8 cellular contexts compared by ENCODE assay signal in the genomic region with DNA sequence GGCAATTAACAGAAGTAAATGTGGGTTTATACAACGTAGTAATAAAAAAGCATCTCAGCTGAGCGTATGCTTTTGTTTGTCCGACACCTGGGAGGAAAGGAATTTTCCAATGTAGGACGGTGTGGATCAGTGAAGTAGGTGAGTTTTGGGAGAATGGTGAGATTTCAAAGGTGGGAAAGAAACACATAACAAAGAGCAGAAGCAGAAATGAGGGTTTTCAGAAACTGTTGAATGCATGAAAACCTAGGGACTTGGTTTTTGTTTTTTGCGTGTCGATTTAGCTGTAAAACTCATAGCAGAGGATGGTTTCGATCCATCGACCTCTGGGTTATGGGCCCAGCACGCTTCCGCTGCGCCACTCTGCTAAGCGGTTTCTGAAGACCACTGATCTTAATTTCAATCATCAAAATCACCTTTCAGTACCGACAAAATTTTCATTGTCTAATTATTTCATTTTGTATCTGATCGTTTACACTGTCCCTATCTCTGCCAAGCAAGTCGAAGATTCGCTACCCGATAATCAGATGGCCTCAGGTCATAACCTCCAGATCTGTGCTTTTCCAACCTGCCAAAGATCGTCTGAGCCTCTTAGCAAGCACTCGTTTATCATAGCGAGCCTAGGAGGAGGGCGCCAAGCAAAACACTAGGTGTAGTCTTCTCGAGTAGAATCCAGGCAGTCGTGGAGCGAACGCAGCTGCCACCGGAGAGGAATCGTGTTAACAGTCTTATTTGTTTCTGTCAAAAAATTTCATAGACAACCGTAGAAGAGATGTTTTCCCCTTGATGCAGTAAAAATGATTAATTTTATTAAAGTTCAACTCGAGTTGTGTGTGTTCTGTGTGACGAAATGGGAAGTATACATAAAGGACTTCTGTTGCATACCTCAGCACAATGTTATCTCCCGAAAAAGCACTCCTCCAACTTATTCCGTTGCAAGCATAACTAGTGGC. TPM values are rescaled to one million over a fixed set of nuclear protein-coding genes. Genes with fewer than 3 reads are reported as not detected.
DNase-seq lines count a peak whose midpoint lies in the region; ATAC-seq and TF ChIP-seq lines count a peak whose summit lies in the region.

No MANE protein-coding gene starts in this region.

- WGBS in trophoblast cell (ENCODE audit: extremely low coverage, insufficient coverage, insufficient read length): no CpG with 5 or more reads among the region's 32 CpGs

- H4K12ac ChIP-seq in trophoblast cell (ENCODE audit: low read depth, low read length): no peak overlapping the region

- no peak overlapping the region for H4K91ac ChIP-seq in trophoblast cell (ENCODE audit: low read depth, low read length)

- H3K79me2 ChIP-seq in trophoblast cell (ENCODE audit: control insufficient read depth, insufficient read depth, low read length, poor library complexity): no peaks in the 10 kb centered on the region

- H3K27me3 ChIP-seq in trophoblast cell (ENCODE audit: insufficient read depth, low read length): no peaks in the 10 kb centered on the region

- H3K4me1 Mint-ChIP-seq in activated CD4-positive, alpha-beta T cell treated with anti-CD3 and anti-CD28 coated beads, Interleukin-2, amount 10 ng/mL, durations not matched to agents 24 days and 14 days: peaks cover 7% of the 10 kb centered on the region
- H3K4me1 Mint-ChIP-seq in endothelial cell (ENCODE audit: unreplicated experiment): peaks cover 7% of the 10 kb centered on the region

- no peak overlapping the region for H2BK5ac ChIP-seq in trophoblast cell (ENCODE audit: low read depth, low read length, poor library complexity)

- no peaks in the 10 kb centered on the region for H3K4me1 ChIP-seq in trophoblast cell (ENCODE audit: control insufficient read depth in 1 of 2, insufficient read depth in 2 of 2, low read length in 2 of 2)

- H3K9me3 Mint-ChIP-seq in activated CD4-positive, alpha-beta T cell treated with anti-CD3 and anti-CD28 coated beads, Interleukin-2, amount 10 ng/mL, durations not matched to agents 24 days and 14 days: peaks cover 5% of the 10 kb centered on the region
- H3K9me3 Mint-ChIP-seq in endothelial cell (ENCODE audit: unreplicated experiment): no peaks in the 10 kb centered on the region

- no peak overlapping the region for H2BK120ac ChIP-seq in trophoblast cell (ENCODE audit: insufficient read depth, low read length, poor library complexity)

- H3K9ac ChIP-seq in trophoblast cell (ENCODE audit: low read length): no peak overlapping the region

- intact Hi-C loops in activated CD4-positive, alpha-beta T cell treated with anti-CD3 and anti-CD28 coated beads, Interleukin-2, amount 10 ng/mL, durations not matched to agents 24 days and 14 days (cut with micrococcal nuclease): loop anchor here (2.0 kb wide), 1 partner anchor 20 kb away; a partner anchor contains a TSS

- H3K27ac ChIP-seq in trophoblast cell (ENCODE audit: low read depth, low read length): no peak overlapping the region

- H3K23ac ChIP-seq in trophoblast cell (ENCODE audit: low read length): no peak overlapping the region

- H2AK5ac ChIP-seq in trophoblast cell (ENCODE audit: low read length): no peak overlapping the region

- H3K4me3 Mint-ChIP-seq in activated CD4-positive, alpha-beta T cell treated with anti-CD3 and anti-CD28 coated beads, Interleukin-2, amount 10 ng/mL, durations not matched to agents 24 days and 14 days: peak overlapping the region; percentile 75
- H3K4me3 Mint-ChIP-seq in endothelial cell (ENCODE audit: unreplicated experiment): peak overlapping the region; percentile 95

- H3K4me3 ChIP-seq in trophoblast cell (ENCODE audit: low read depth, low read length): peak overlapping the region; percentile 72

- peak; percentile 57 for DNase-seq in GM10266 (ENCODE audit: extremely low spot score)
- DNase-seq in NCI-H146 treated with DMSO at 0.1 percent for 48 hours (lab: John Stamatoyannopoulos, UW; ENCODE audit: unreplicated experiment): peak; percentile 54
- DNase-seq in activated CD4-positive, alpha-beta T cell treated with anti-CD3 and anti-CD28 coated beads, Interleukin-2, amount 10 ng/mL, durations not matched to agents 24 days and 14 days: peak; percentile 70
- DNase-seq in endothelial cell (ENCODE audit: low spot score): peak; percentile 48
- DNase-seq in trophoblast cell: peak; percentile 44 to 72

- H3K27ac Mint-ChIP-seq in activated CD4-positive, alpha-beta T cell treated with anti-CD3 and anti-CD28 coated beads, Interleukin-2, amount 10 ng/mL, durations not matched to agents 24 days and 14 days: peak overlapping the region; percentile 35
- peak overlapping the region; percentile 89 for H3K27ac Mint-ChIP-seq in endothelial cell (ENCODE audit: unreplicated experiment)

- no peak overlapping the region for H2AFZ ChIP-seq in trophoblast cell (ENCODE audit: insufficient read depth, low read length, poor library complexity)

- ATAC-seq in GM21528 (IDR thresholded peaks at IDR 0.05; ENCODE audit: low FRiP score, unreplicated experiment) (no peak), HG03025 (IDR thresholded peaks at IDR 0.05; ENCODE audit: low FRiP score, unreplicated experiment) (no peak), HG02642 (IDR thresholded peaks at IDR 0.05; ENCODE audit: poor library complexity, unreplicated experiment) (no peak)

- TF ChIP-seq CTCF in GM10266 (IDR thresholded peaks at IDR 0.05; ENCODE audit: control insufficient read depth, insufficient read depth, low read depth, missing control alignments) (no peak), endothelial cell (IDR thresholded peaks at IDR 0.05; ENCODE audit: unreplicated experiment) (no peak)

- H3K18ac ChIP-seq in trophoblast cell (ENCODE audit: low read length): no peak overlapping the region

- H3K79me1 ChIP-seq in trophoblast cell (ENCODE audit: low read length): no peaks in the 10 kb centered on the region

- H4K8ac ChIP-seq in trophoblast cell (ENCODE audit: low read depth, low read length): no peak overlapping the region

- H2BK12ac ChIP-seq in trophoblast cell (ENCODE audit: low read length): no peak overlapping the region

- H3K4ac ChIP-seq in trophoblast cell (ENCODE audit: low read depth, low read length): no peak overlapping the region

- H3K9me3 ChIP-seq in trophoblast cell (ENCODE audit: insufficient read depth, low read depth, low read length): no peaks in the 10 kb centered on the region

- H3K27me3 Mint-ChIP-seq in activated CD4-positive, alpha-beta T cell treated with anti-CD3 and anti-CD28 coated beads, Interleukin-2, amount 10 ng/mL, durations not matched to agents 24 days and 14 days: peaks cover 13% of the 10 kb centered on the region
- H3K27me3 Mint-ChIP-seq in endothelial cell (ENCODE audit: unreplicated experiment): peaks cover 13% of the 10 kb centered on the region

- peak overlapping the region; percentile 82 for H3K4me2 ChIP-seq in trophoblast cell (ENCODE audit: low read length)

- no peak overlapping the region for H3K14ac ChIP-seq in trophoblast cell (ENCODE audit: low read length)

- H3K36me3 Mint-ChIP-seq in activated CD4-positive, alpha-beta T cell treated with anti-CD3 and anti-CD28 coated beads, Interleukin-2, amount 10 ng/mL, durations not matched to agents 24 days and 14 days (ENCODE audit: low read depth): no peaks in the 10 kb centered on the region
- no peaks in the 10 kb centered on the region for H3K36me3 Mint-ChIP-seq in endothelial cell (ENCODE audit: low read depth, unreplicated experiment)

- H3K36me3 ChIP-seq in trophoblast cell (ENCODE audit: control insufficient read depth in 1 of 2, insufficient read depth in 2 of 2, low read length in 2 of 2): no peaks in the 10 kb centered on the region

RNA-seq across cellular contexts. Expression of a gene that starts 20.9 kb away (rescaled TPM):
- not detected in 2 replicates for total RNA-seq in activated CD4-positive, alpha-beta T cell treated with anti-CD3 and anti-CD28 coated beads, Interleukin-2, amount 10 ng/mL, durations not matched to agents 24 days and 14 days
- 1.3 TPM for total RNA-seq in endothelial cell (ENCODE audit: unreplicated experiment)
- 0.01 TPM in 2 replicates for polyA plus RNA-seq in trophoblast cell (2013)

RNA-seq across cellular contexts. Expression of a gene that starts 55.6 kb away (rescaled TPM):
- total RNA-seq in activated CD4-positive, alpha-beta T cell treated with anti-CD3 and anti-CD28 coated beads, Interleukin-2, amount 10 ng/mL, durations not matched to agents 24 days and 14 days: 0.70 and 0.92 TPM in 2 replicates
- total RNA-seq in endothelial cell (ENCODE audit: unreplicated experiment): 6.7 TPM
- 4.3 and 5.2 TPM in 2 replicates for polyA plus RNA-seq in trophoblast cell (2013)
